ENCODE assay signal across 8 cellular contexts in genomic region chr1:25232866-25233784, GRCh38. TPM values are rescaled to one million over a fixed set of nuclear protein-coding genes. Genes with fewer than 3 reads are reported as not detected.
DNase-seq lines count a peak whose midpoint lies in the region; TF ChIP-seq lines count a peak whose summit lies in the region.

No MANE protein-coding gene starts in this region.

- peak; percentile 87 for DNase-seq in HCEC 1CT
- DNase-seq in MV-4-11 (lab: John Stamatoyannopoulos, UW) = peak; percentile 93
- peak; percentile 75 for DNase-seq in UCSD-AML1 (lab: John Stamatoyannopoulos, UW; ENCODE audit: unreplicated experiment)
- peak; percentile 93 for DNase-seq in cerebellar cortex (ENCODE audit: low spot score)
- DNase-seq in kidney epithelial cell (ENCODE audit: low read depth) = peak; percentile 56
- peak; percentile 52 to 63 for DNase-seq in stimulated activated CD4-positive, alpha-beta T cell treated with anti-CD3 and anti-CD28 coated beads, Interleukin-15, amount 100 ng/mL, for 48 hours (ENCODE audit: low read depth in 2 of 2)
- DNase-seq in cortex of kidney (lab: John Stamatoyannopoulos, UW) = no peak

- H3K4me3 ChIP-seq in GM08714 (ENCODE audit: low read length) = peak overlapping the region; percentile 85
- peak overlapping the region; percentile 88 for H3K4me3 ChIP-seq in kidney epithelial cell (ENCODE audit: low read depth, low read length)

- H3K27me3 ChIP-seq in kidney epithelial cell (ENCODE audit: control insufficient read depth, insufficient read depth, low read length) = no peaks in the 10 kb centered on the region

- H3K36me3 ChIP-seq in kidney epithelial cell (ENCODE audit: control insufficient read depth, insufficient read depth, low read length) = no peaks in the 10 kb centered on the region

- TF ChIP-seq CTCF in kidney epithelial cell (IDR thresholded peaks at IDR 0.05; ENCODE audit: insufficient read depth, low read length, poor library complexity, severe bottlenecking) = no peak

RNA-seq across cellular contexts. Expression of gene SYF2, which starts 0.8 kb away (rescaled TPM):
- 63.3 and 80.7 TPM in 2 replicates for total RNA-seq in kidney epithelial cell

RNA-seq across cellular contexts. Expression of gene RSRP1, which starts 14.1 kb away (rescaled TPM):
- 48.6 and 55.0 TPM in 2 replicates for total RNA-seq in kidney epithelial cell

RNA-seq across cellular contexts. Expression of gene RHD, which starts 39.2 kb away (rescaled TPM):
- total RNA-seq in kidney epithelial cell = not detected in 2 replicates
